1 cellular context compared by ENCODE assay signal in the genomic region with DNA sequence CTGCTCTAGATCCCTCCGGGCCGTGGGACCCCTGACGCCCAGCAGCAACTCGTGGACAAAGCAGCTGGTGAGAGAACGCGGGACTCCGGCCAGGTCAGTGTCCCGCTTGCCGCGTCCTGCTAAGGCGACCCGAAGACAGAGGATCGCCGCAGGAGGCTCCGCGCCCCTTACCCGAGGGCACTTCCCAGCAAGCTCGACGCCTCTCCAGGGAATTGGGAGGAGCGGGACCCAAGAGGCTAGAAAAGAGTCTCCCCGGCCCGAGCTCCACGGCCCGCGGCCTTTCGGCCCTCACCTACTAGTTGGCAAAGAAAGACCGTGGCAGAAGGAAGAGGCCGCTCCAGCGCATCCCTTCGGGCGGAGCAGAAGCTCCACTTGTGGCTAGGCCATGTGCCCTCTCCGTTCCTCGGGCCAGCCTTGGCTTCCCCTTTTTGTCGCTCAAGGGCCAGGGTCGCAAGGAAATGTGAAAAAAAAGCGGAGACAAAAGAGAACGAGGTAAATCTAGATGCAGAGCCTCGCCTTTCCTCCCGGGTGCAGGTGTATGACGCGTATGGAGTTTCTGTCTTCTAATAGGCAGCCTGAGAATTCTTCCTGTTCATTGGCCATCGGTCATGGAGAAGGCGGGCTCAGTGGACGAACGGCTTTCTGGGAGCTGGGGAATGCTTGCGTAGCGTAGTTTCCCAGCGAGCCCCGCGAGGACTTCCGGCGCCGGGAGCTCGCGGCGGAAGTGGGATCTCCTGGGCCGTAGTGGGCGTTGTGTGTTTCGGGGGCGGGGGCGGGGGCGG.
TF ChIP-seq lines count a peak whose summit lies in the region.

Gene ZNF213, plus strand, starts transcription at position 692 of the 782 bp plus-strand sequence. CDS start 2,252 bp downstream, outside the sequence.

TF ChIP-seq in HepG2, 621 proteins besides CTCF, POLR2A, EP300 and RAD21 (continued from another document and continues in another):
- no peak for TF ChIP-seq MAFK (conservative IDR thresholded peaks at IDR 0.05 in 1 of 2, IDR thresholded peaks at IDR 0.05 in 1 of 2; ENCODE audit: low read length in 2 of 2)
- TF ChIP-seq, protein P1, sequence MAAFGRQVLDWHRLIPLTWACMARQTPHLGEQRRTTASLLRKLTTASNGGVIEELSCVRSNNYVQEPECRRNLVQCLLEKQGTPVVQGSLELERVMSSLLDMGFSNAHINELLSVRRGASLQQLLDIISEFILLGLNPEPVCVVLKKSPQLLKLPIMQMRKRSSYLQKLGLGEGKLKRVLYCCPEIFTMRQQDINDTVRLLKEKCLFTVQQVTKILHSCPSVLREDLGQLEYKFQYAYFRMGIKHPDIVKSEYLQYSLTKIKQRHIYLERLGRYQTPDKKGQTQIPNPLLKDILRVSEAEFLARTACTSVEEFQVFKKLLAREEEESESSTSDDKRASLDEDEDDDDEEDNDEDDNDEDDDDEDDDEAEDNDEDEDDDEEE (CRISPR knock-in tag; IDR thresholded peaks at IDR 0.05), result peak; percentile 50; the same call in 1 of the 2 replicates
- TF ChIP-seq MBD4 (IDR thresholded peaks at IDR 0.05; ENCODE audit: borderline replicate concordance, low read length), result no peak
- TF ChIP-seq DRAP1 (CRISPR knock-in tag; IDR thresholded peaks at IDR 0.05), result peak; percentile 61
- no peak for TF ChIP-seq ATAD3A (CRISPR knock-in tag; IDR thresholded peaks at IDR 0.05)
- no peak for TF ChIP-seq ZNF10 (CRISPR knock-in tag; IDR thresholded peaks at IDR 0.05; ENCODE audit: borderline replicate concordance, low read depth)
- TF ChIP-seq TRIM24 (CRISPR knock-in tag; IDR thresholded peaks at IDR 0.05), result no peak
- no peak for TF ChIP-seq GATA4 (IDR thresholded peaks at IDR 0.05; ENCODE audit: borderline replicate concordance, low read depth)
- no peak for TF ChIP-seq PCBP1 (IDR thresholded peaks at IDR 0.05; ENCODE audit: borderline replicate concordance, low read depth, low read length)
- TF ChIP-seq MAFF (IDR thresholded peaks at IDR 0.05; ENCODE audit: low read depth, low read length), result 0 out of 2 replicates have a peak, but pooled peaks have one; percentile 2
- no peak for TF ChIP-seq RAD51 (IDR thresholded peaks at IDR 0.05; ENCODE audit: borderline replicate concordance)
- TF ChIP-seq, protein P2, sequence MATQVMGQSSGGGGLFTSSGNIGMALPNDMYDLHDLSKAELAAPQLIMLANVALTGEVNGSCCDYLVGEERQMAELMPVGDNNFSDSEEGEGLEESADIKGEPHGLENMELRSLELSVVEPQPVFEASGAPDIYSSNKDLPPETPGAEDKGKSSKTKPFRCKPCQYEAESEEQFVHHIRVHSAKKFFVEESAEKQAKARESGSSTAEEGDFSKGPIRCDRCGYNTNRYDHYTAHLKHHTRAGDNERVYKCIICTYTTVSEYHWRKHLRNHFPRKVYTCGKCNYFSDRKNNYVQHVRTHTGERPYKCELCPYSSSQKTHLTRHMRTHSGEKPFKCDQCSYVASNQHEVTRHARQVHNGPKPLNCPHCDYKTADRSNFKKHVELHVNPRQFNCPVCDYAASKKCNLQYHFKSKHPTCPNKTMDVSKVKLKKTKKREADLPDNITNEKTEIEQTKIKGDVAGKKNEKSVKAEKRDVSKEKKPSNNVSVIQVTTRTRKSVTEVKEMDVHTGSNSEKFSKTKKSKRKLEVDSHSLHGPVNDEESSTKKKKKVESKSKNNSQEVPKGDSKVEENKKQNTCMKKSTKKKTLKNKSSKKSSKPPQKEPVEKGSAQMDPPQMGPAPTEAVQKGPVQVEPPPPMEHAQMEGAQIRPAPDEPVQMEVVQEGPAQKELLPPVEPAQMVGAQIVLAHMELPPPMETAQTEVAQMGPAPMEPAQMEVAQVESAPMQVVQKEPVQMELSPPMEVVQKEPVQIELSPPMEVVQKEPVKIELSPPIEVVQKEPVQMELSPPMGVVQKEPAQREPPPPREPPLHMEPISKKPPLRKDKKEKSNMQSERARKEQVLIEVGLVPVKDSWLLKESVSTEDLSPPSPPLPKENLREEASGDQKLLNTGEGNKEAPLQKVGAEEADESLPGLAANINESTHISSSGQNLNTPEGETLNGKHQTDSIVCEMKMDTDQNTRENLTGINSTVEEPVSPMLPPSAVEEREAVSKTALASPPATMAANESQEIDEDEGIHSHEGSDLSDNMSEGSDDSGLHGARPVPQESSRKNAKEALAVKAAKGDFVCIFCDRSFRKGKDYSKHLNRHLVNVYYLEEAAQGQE (IDR thresholded peaks at IDR 0.05; ENCODE audit: borderline replicate concordance in 1 of 2, low read depth in 1 of 2, low read length in 2 of 2), result no peak
- TF ChIP-seq, protein P3, sequence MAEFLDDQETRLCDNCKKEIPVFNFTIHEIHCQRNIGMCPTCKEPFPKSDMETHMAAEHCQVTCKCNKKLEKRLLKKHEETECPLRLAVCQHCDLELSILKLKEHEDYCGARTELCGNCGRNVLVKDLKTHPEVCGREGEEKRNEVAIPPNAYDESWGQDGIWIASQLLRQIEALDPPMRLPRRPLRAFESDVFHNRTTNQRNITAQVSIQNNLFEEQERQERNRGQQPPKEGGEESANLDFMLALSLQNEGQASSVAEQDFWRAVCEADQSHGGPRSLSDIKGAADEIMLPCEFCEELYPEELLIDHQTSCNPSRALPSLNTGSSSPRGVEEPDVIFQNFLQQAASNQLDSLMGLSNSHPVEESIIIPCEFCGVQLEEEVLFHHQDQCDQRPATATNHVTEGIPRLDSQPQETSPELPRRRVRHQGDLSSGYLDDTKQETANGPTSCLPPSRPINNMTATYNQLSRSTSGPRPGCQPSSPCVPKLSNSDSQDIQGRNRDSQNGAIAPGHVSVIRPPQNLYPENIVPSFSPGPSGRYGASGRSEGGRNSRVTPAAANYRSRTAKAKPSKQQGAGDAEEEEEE (CRISPR knock-in tag; IDR thresholded peaks at IDR 0.05; ENCODE audit: borderline replicate concordance), result no peak; the same call in 1 of the 2 replicates
- no peak for TF ChIP-seq TBX3 (IDR thresholded peaks at IDR 0.05; ENCODE audit: borderline replicate concordance)
- no peak for TF ChIP-seq LRRFIP1 (CRISPR knock-in tag; conservative IDR thresholded peaks at IDR 0.05)
- peak; percentile 82 for TF ChIP-seq GABPA (IDR thresholded peaks at IDR 0.05; ENCODE audit: low read depth, low read length)
- TF ChIP-seq GABPA (CRISPR knock-in tag; IDR thresholded peaks at IDR 0.05; ENCODE audit: low read depth), result peak; percentile 92
- TF ChIP-seq CREM (IDR thresholded peaks at IDR 0.05), result peak; percentile 94
- TF ChIP-seq CREM (CRISPR knock-in tag; IDR thresholded peaks at IDR 0.05), result no peak
- TF ChIP-seq ZBTB25 (CRISPR knock-in tag; IDR thresholded peaks at IDR 0.05), result peak; percentile 79; the same call in 1 of the 2 replicates
- TF ChIP-seq, protein P4, sequence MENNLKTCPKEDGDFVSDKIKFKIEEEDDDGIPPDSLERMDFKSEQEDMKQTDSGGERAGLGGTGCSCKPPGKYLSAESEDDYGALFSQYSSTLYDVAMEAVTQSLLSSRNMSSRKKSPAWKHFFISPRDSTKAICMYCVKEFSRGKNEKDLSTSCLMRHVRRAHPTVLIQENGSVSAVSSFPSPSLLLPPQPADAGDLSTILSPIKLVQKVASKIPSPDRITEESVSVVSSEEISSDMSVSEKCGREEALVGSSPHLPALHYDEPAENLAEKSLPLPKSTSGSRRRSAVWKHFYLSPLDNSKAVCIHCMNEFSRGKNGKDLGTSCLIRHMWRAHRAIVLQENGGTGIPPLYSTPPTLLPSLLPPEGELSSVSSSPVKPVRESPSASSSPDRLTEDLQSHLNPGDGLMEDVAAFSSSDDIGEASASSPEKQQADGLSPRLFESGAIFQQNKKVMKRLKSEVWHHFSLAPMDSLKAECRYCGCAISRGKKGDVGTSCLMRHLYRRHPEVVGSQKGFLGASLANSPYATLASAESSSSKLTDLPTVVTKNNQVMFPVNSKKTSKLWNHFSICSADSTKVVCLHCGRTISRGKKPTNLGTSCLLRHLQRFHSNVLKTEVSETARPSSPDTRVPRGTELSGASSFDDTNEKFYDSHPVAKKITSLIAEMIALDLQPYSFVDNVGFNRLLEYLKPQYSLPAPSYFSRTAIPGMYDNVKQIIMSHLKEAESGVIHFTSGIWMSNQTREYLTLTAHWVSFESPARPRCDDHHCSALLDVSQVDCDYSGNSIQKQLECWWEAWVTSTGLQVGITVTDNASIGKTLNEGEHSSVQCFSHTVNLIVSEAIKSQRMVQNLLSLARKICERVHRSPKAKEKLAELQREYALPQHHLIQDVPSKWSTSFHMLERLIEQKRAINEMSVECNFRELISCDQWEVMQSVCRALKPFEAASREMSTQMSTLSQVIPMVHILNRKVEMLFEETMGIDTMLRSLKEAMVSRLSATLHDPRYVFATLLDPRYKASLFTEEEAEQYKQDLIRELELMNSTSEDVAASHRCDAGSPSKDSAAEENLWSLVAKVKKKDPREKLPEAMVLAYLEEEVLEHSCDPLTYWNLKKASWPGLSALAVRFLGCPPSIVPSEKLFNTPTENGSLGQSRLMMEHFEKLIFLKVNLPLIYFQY (CRISPR knock-in tag; IDR thresholded peaks at IDR 0.05; ENCODE audit: borderline replicate concordance), result no peak
- TF ChIP-seq KMT2A (CRISPR knock-in tag; IDR thresholded peaks at IDR 0.05), result peak; percentile 80
- TF ChIP-seq ZBTB44 (CRISPR knock-in tag; IDR thresholded peaks at IDR 0.05), result no peak
- TF ChIP-seq, protein P5, sequence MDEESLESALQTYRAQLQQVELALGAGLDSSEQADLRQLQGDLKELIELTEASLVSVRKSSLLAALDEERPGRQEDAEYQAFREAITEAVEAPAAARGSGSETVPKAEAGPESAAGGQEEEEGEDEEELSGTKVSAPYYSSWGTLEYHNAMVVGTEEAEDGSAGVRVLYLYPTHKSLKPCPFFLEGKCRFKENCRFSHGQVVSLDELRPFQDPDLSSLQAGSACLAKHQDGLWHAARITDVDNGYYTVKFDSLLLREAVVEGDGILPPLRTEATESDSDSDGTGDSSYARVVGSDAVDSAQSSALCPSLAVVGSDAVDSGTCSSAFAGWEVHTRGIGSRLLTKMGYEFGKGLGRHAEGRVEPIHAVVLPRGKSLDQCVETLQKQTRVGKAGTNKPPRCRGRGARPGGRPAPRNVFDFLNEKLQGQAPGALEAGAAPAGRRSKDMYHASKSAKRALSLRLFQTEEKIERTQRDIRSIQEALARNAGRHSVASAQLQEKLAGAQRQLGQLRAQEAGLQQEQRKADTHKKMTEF (CRISPR knock-in tag; IDR thresholded peaks at IDR 0.05), result peak; percentile 68
- TF ChIP-seq CBX1 (IDR thresholded peaks at IDR 0.05; ENCODE audit: low read depth), result no peak
- TF ChIP-seq PLSCR1 (CRISPR knock-in tag; IDR thresholded peaks at IDR 0.05; ENCODE audit: borderline replicate concordance), result no peak
- no peak for TF ChIP-seq ATF4 (CRISPR knock-in tag; IDR thresholded peaks at IDR 0.05)
- TF ChIP-seq ELF3 (CRISPR knock-in tag; IDR thresholded peaks at IDR 0.05), result no peak
- TF ChIP-seq ZMYM4 (CRISPR knock-in tag; IDR thresholded peaks at IDR 0.05), result no peak
